8 cellular contexts compared by ENCODE assay signal in genomic region chr3:128572644-128573105, GRCh38.
DNase-seq lines count a peak whose midpoint lies in the region; ATAC-seq and TF ChIP-seq lines count a peak whose summit lies in the region.

No MANE protein-coding gene starts in this region.

- H3K27me3 Mint-ChIP-seq in T-helper 17 cell: peaks cover 36% of the 10 kb centered on the region

- DNase-seq in stimulated activated CD4-positive, alpha-beta T cell treated with anti-CD3 and anti-CD28 coated beads, Interleukin-15, amount 100 ng/mL, for 24 hours: peak; percentile 75
- DNase-seq in stimulated activated CD4-positive, alpha-beta T cell treated with anti-CD3 and anti-CD28 coated beads, Interleukin-4, amount 100 ng/mL, for 4 hours: no peak
- DNase-seq in T-helper 17 cell: no peak
- peak; percentile 41 for DNase-seq in hepatocyte (ENCODE audit: low spot score)
- DNase-seq in NCI-H2029 treated with DMSO at 0.1 percent for 48 hours (lab: John Stamatoyannopoulos, UW): no peak
- DNase-seq in NK-92 (lab: John Stamatoyannopoulos, UW; ENCODE audit: unreplicated experiment): no peak
- no peak for DNase-seq in cerebellar nuclear complex (lab: John Stamatoyannopoulos, UW)

- no peaks in the 10 kb centered on the region for H3K4me1 ChIP-seq in hepatocyte (ENCODE audit: insufficient read depth)

- no peaks in the 10 kb centered on the region for H3K27me3 ChIP-seq in hepatocyte

- H3K27ac Mint-ChIP-seq in T-helper 17 cell: peak overlapping the region; percentile 21

- no peaks in the 10 kb centered on the region for H3K36me3 Mint-ChIP-seq in T-helper 17 cell (ENCODE audit: low read depth)

- no peak overlapping the region for H3K27ac ChIP-seq in hepatocyte

- H3K4me1 Mint-ChIP-seq in T-helper 17 cell: peaks cover 14% of the 10 kb centered on the region

- TF ChIP-seq CTCF in hepatocyte (IDR thresholded peaks at IDR 0.05; ENCODE audit: poor library complexity): peak; percentile 37

- H2AFZ ChIP-seq in hepatocyte: no peak overlapping the region

- H3K4me3 ChIP-seq in hepatocyte: no peak overlapping the region

- ATAC-seq in T-helper 17 cell: peak; percentile 82
- no peak for ATAC-seq in HG02870 (IDR thresholded peaks at IDR 0.05; ENCODE audit: unreplicated experiment)

- H3K4me3 Mint-ChIP-seq in T-helper 17 cell: no peak overlapping the region

- no peaks in the 10 kb centered on the region for H3K36me3 ChIP-seq in hepatocyte (replicated peaks; ENCODE audit: insufficient read depth, low read depth)

- H3K79me2 ChIP-seq in hepatocyte: no peaks in the 10 kb centered on the region

- 51% methylated on average over 5 of the region's 5 CpGs for WGBS in hepatocyte (ENCODE audit: low lambda C conversion rate, missing lambda C conversion rate)

- no peak overlapping the region for H3K4me2 ChIP-seq in hepatocyte

- no peaks in the 10 kb centered on the region for H4K20me1 ChIP-seq in hepatocyte (ENCODE audit: insufficient read depth, poor library complexity, severe bottlenecking)

- H3K9me3 ChIP-seq in T-helper 17 cell (ENCODE audit: control insufficient read depth, low read length, poor library complexity, severe bottlenecking) (no peaks in the 10 kb centered on the region), hepatocyte (ENCODE audit: low read depth) (no peaks in the 10 kb centered on the region)

- H3K9me2 ChIP-seq in hepatocyte (replicated peaks; ENCODE audit: insufficient read depth): no peaks in the 10 kb centered on the region

Comparison
In these comparisons a context has a peak if more than half of its experiments do, and no peak if none do; other contexts are left out.
1. DNase-seq: peak in stimulated activated CD4-positive, alpha-beta T cell treated with anti-CD3 and anti-CD28 coated beads, Interleukin-15, amount 100 ng/mL, for 24 hours (single experiment) and hepatocyte (single experiment); none in stimulated activated CD4-positive, alpha-beta T cell treated with anti-CD3 and anti-CD28 coated beads, Interleukin-4, amount 100 ng/mL, for 4 hours (0 of 2), T-helper 17 cell (0 of 3), NCI-H2029 treated with DMSO at 0.1 percent for 48 hours (single experiment), NK-92 (single experiment) and cerebellar nuclear complex (0 of 2).